Comparison of ENCODE assay signal across 18 cellular contexts in genomic region chr4:120293341-120293740, GRCh38.
"Had no signal": no experiment of that assay in that cellular context is flagged by ENCODE, and none has a peak within 500 bp of the region (broad histone marks: within the 10 kb centered on the region; RNA-seq: fewer than 3 reads in every experiment).

No MANE protein-coding gene starts in this region.

- H3K4me1 ChIP-seq: gastrocnemius medialis, heart right ventricle, parathyroid adenoma, sigmoid colon, suprapubic skin had no signal

- DNase-seq: activated CD4-positive, alpha-beta T cell treated with anti-CD3 and anti-CD28 coated beads, Interleukin-2, amount 10 ng/mL, durations not matched to agents 24 days and 14 days; activated CD4-positive, CD25-positive, alpha-beta regulatory T cell; activated CD8-positive, alpha-beta memory T cell treated with anti-CD3 and anti-CD28 coated beads, Interleukin-2, amount 50 U/mL, for 48 hours; activated gamma-delta T cell treated with Interleukin-2 at 50 U/mL for 16 hours; activated T-cell treated with anti-CD3 and anti-CD28 coated beads, Interleukin-2, amount 50 U/mL, for 72 hours; anterior cingulate cortex; gastrocnemius medialis; heart right ventricle; islet precursor cell; naive thymus-derived CD4-positive, alpha-beta T cell; sigmoid colon; stimulated activated CD4-positive, alpha-beta T cell treated with anti-CD3 and anti-CD28 coated beads, Interleukin-4, amount 100 ng/mL, for 4 hours; stimulated activated CD8-positive, alpha-beta memory T cell treated with anti-CD3 and anti-CD28 coated beads, Interleukin-4, amount 100 ng/mL, for 48 hours; stimulated activated naive CD8-positive, alpha-beta T cell treated with anti-CD3 and anti-CD28 coated beads, Interleukin-15, Interleukin-2, amounts not matched to agents 100 U/mL and 50 U/mL, for 24 hours; SW 1271 had no signal

- H3K9me3 ChIP-seq: gastrocnemius medialis, heart right ventricle, sigmoid colon, suprapubic skin had no signal

- H3K36me3 ChIP-seq: gastrocnemius medialis, heart right ventricle, sigmoid colon, suprapubic skin had no signal

- H3K4me3 ChIP-seq: gastrocnemius medialis, heart right ventricle, sigmoid colon, suprapubic skin had no signal

- H3K27ac ChIP-seq: gastrocnemius medialis, heart right ventricle, parathyroid adenoma, sigmoid colon, suprapubic skin had no signal

- FAIRE-seq: endometrium had no signal

- ATAC-seq: activated T-cell treated with anti-CD3 and anti-CD28 coated beads, Interleukin-2, amount 50 U/mL, for 72 hours; gastrocnemius medialis; heart right ventricle; naive thymus-derived CD4-positive, alpha-beta T cell; stimulated activated naive CD8-positive, alpha-beta T cell treated with anti-CD3 and anti-CD28 coated beads, Interleukin-15, Interleukin-2, amounts not matched to agents 100 U/mL and 50 U/mL, for 24 hours had no signal

- H3K9ac ChIP-seq: parathyroid adenoma had no signal

- H3K27me3 ChIP-seq: gastrocnemius medialis, heart right ventricle, sigmoid colon, suprapubic skin had no signal

- H3K79me2 ChIP-seq: parathyroid adenoma had no signal

- H2AFZ ChIP-seq: parathyroid adenoma had no signal
